37 cellular contexts compared by ENCODE assay signal in the genomic region with DNA sequence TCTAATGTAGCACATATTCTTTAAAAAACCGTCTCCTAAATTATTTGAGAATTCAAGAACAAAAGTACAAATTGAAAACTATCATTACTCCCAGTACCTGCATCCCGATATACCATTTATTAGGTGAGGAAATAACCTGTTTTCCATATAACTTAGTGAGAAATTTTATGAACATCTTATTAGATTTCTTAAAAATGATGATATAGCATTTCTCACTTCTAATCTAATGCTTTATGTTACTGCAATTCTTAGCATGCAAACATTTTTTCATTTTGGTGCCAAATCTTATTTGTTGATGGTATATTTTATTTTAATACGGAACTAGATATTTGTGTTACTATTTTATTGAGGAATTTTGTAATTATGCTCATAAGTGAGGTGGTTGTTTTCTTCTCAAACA.
"Had no signal": no experiment of that assay in that cellular context is flagged by ENCODE, and none has a peak within 500 bp of the region (broad histone marks: within the 10 kb centered on the region; RNA-seq: fewer than 3 reads in every experiment).

No MANE protein-coding gene starts in this region.

- H3K4me3 Mint-ChIP-seq: activated B cell treated with CpG ODN at 0.5 μM for 24 hours; activated CD4-positive, alpha-beta memory T cell treated with anti-CD3 and anti-CD28 coated beads, Interleukin-2, amount 10 ng/mL, durations not matched to agents 7 days and 5 days; activated CD4-positive, alpha-beta T cell treated with anti-CD3 and anti-CD28 coated beads for 36 hours; activated CD4-positive, alpha-beta T cell treated with anti-CD3 and anti-CD28 coated beads, Interleukin-2, amount 10 ng/mL, durations not matched to agents 7 days and 5 days; activated CD8-positive, alpha-beta memory T cell treated with anti-CD3 and anti-CD28 coated beads, Interleukin-2, amount 10 ng/mL, durations not matched to agents 7 days and 5 days; activated CD8-positive, alpha-beta T cell treated with anti-CD3 and anti-CD28 coated beads, Interleukin-2, amount 10 ng/mL, durations not matched to agents 7 days and 5 days; activated naive CD4-positive, alpha-beta T cell treated with anti-CD3 and anti-CD28 coated beads, Interleukin-2, amount 10 ng/mL, durations not matched to agents 7 days and 5 days; activated naive CD4-positive, alpha-beta T cell treated with anti-CD3 and anti-CD28 coated beads, Interleukin-2, amount 50 U/mL, for 24 hours; activated naive CD8-positive, alpha-beta T cell; activated naive CD8-positive, alpha-beta T cell treated with anti-CD3 and anti-CD28 coated beads, Interleukin-2, amount 10 ng/mL, durations not matched to agents 7 days and 5 days; activated naive CD8-positive, alpha-beta T cell treated with anti-CD3 and anti-CD28 coated beads, Interleukin-2, amount 50 U/mL, for 24 hours; activated T-cell treated with anti-CD3 and anti-CD28 coated beads, Interleukin-2, amount 50 U/mL, for 24 hours; brain; central memory CD8-positive, alpha-beta T cell; T-helper 1 cell treated with Interleukin-12 subunit alpha and Interleukin-12 subunit beta and Interleukin-4 antibody, amounts not matched to agents 30 μg/mL and 1 μg/mL, for 36 hours; T-helper 2 cell treated with Interferon-gamma antibody and Interleukin-4, amounts not matched to agents 5 μg/mL and 100 μg/mL, for 36 hours had no signal

- H3K9me3 ChIP-seq: ascending aorta had no signal

- FAIRE-seq: bronchial epithelial cell, TTC549 had no signal

- H3K27me3 ChIP-seq: ascending aorta, cardiac muscle cell had no signal

- H3K36me3 ChIP-seq: ascending aorta, cardiac muscle cell had no signal

- H3K4me3 ChIP-seq: ascending aorta, cardiac muscle cell had no signal

- ATAC-seq: activated CD4-positive, alpha-beta T cell treated with anti-CD3 and anti-CD28 coated beads for 36 hours; activated CD8-positive, alpha-beta memory T cell treated with anti-CD3 and anti-CD28 coated beads, Interleukin-2, amount 10 ng/mL, durations not matched to agents 7 days and 5 days; activated CD8-positive, alpha-beta T cell treated with anti-CD3 and anti-CD28 coated beads, Interleukin-2, amount 10 ng/mL, durations not matched to agents 7 days and 5 days; activated naive CD8-positive, alpha-beta T cell treated with anti-CD3 and anti-CD28 coated beads, Interleukin-2, amount 50 U/mL, for 24 hours had no signal

- H3K4me1 ChIP-seq: ascending aorta had no signal

- H3K27me3 Mint-ChIP-seq: activated B cell treated with CpG ODN at 0.5 μM for 24 hours; activated CD4-positive, alpha-beta memory T cell treated with anti-CD3 and anti-CD28 coated beads, Interleukin-2, amount 10 ng/mL, durations not matched to agents 7 days and 5 days; activated CD4-positive, alpha-beta T cell treated with anti-CD3 and anti-CD28 coated beads for 36 hours; activated CD4-positive, alpha-beta T cell treated with anti-CD3 and anti-CD28 coated beads, Interleukin-2, amount 10 ng/mL, durations not matched to agents 7 days and 5 days; activated CD8-positive, alpha-beta memory T cell treated with anti-CD3 and anti-CD28 coated beads, Interleukin-2, amount 10 ng/mL, durations not matched to agents 7 days and 5 days; activated naive CD4-positive, alpha-beta T cell treated with anti-CD3 and anti-CD28 coated beads, Interleukin-2, amount 10 ng/mL, durations not matched to agents 7 days and 5 days; activated naive CD4-positive, alpha-beta T cell treated with anti-CD3 and anti-CD28 coated beads, Interleukin-2, amount 50 U/mL, for 24 hours; activated naive CD8-positive, alpha-beta T cell; activated naive CD8-positive, alpha-beta T cell treated with anti-CD3 and anti-CD28 coated beads, Interleukin-2, amount 10 ng/mL, durations not matched to agents 7 days and 5 days; activated naive CD8-positive, alpha-beta T cell treated with anti-CD3 and anti-CD28 coated beads, Interleukin-2, amount 50 U/mL, for 24 hours; activated T-cell treated with anti-CD3 and anti-CD28 coated beads, Interleukin-2, amount 50 U/mL, for 24 hours; brain; central memory CD8-positive, alpha-beta T cell had no signal

- DNase-seq: activated B cell treated with CpG ODN at 0.5 μM for 24 hours; activated CD4-positive, alpha-beta memory T cell treated with anti-CD3 and anti-CD28 coated beads, Interleukin-2, amount 10 ng/mL, durations not matched to agents 7 days and 5 days; activated CD4-positive, alpha-beta T cell treated with anti-CD3 and anti-CD28 coated beads for 1 hour; activated CD4-positive, alpha-beta T cell treated with anti-CD3 and anti-CD28 coated beads for 36 hours; activated CD4-positive, alpha-beta T cell treated with anti-CD3 and anti-CD28 coated beads for 48 hours; activated CD4-positive, alpha-beta T cell treated with anti-CD3 and anti-CD28 coated beads, Interleukin-2, amount 10 ng/mL, durations not matched to agents 7 days and 5 days; activated CD4-positive, alpha-beta T cell treated with anti-CD3 and anti-CD28 coated beads, Interleukin-2, amount 50 U/mL, for 48 hours; activated CD8-positive, alpha-beta memory T cell treated with anti-CD3 and anti-CD28 coated beads for 24 hours; activated CD8-positive, alpha-beta memory T cell treated with anti-CD3 and anti-CD28 coated beads, Interleukin-2, amount 10 ng/mL, durations not matched to agents 7 days and 5 days; activated CD8-positive, alpha-beta memory T cell treated with anti-CD3 and anti-CD28 coated beads, Interleukin-2, amount 50 U/mL, for 48 hours; activated CD8-positive, alpha-beta T cell treated with anti-CD3 and anti-CD28 coated beads, Interleukin-2, amount 10 ng/mL, durations not matched to agents 7 days and 5 days; activated effector memory CD4-positive, alpha-beta T cell treated with Interleukin-2 at 50 U/mL for 16 hours; activated gamma-delta T cell; activated naive CD4-positive, alpha-beta T cell treated with anti-CD3 and anti-CD28 coated beads, Interleukin-2, amount 10 ng/mL, durations not matched to agents 7 days and 5 days; activated naive CD4-positive, alpha-beta T cell treated with Interleukin-2 at 50 U/mL for 16 hours; activated naive CD8-positive, alpha-beta T cell treated with anti-CD3 and anti-CD28 coated beads, Interleukin-2, amount 10 ng/mL, durations not matched to agents 7 days and 5 days; activated naive CD8-positive, alpha-beta T cell treated with anti-CD3 and anti-CD28 coated beads, Interleukin-2, amount 50 U/mL, for 24 hours; activated T-cell treated with anti-CD3 and anti-CD28 coated beads, Interleukin-2, amount 50 U/mL, for 24 hours; activated T-cell treated with anti-CD3 and anti-CD28 coated beads, Interleukin-2, amount 50 U/mL, for 48 hours; amygdala; anterior cingulate cortex; caudate nucleus; cerebellar nuclear complex; T-helper 2 cell; T-helper 9 cell had no signal

- H3K27ac Mint-ChIP-seq: activated B cell treated with CpG ODN at 0.5 μM for 24 hours; activated CD4-positive, alpha-beta memory T cell treated with anti-CD3 and anti-CD28 coated beads, Interleukin-2, amount 10 ng/mL, durations not matched to agents 7 days and 5 days; activated CD4-positive, alpha-beta T cell treated with anti-CD3 and anti-CD28 coated beads for 36 hours; activated CD4-positive, alpha-beta T cell treated with anti-CD3 and anti-CD28 coated beads, Interleukin-2, amount 10 ng/mL, durations not matched to agents 7 days and 5 days; activated CD8-positive, alpha-beta memory T cell treated with anti-CD3 and anti-CD28 coated beads, Interleukin-2, amount 10 ng/mL, durations not matched to agents 7 days and 5 days; activated CD8-positive, alpha-beta T cell treated with anti-CD3 and anti-CD28 coated beads, Interleukin-2, amount 10 ng/mL, durations not matched to agents 7 days and 5 days; activated naive CD4-positive, alpha-beta T cell treated with anti-CD3 and anti-CD28 coated beads, Interleukin-2, amount 10 ng/mL, durations not matched to agents 7 days and 5 days; activated naive CD4-positive, alpha-beta T cell treated with anti-CD3 and anti-CD28 coated beads, Interleukin-2, amount 50 U/mL, for 24 hours; activated naive CD8-positive, alpha-beta T cell; activated naive CD8-positive, alpha-beta T cell treated with anti-CD3 and anti-CD28 coated beads, Interleukin-2, amount 10 ng/mL, durations not matched to agents 7 days and 5 days; activated naive CD8-positive, alpha-beta T cell treated with anti-CD3 and anti-CD28 coated beads, Interleukin-2, amount 50 U/mL, for 24 hours; activated T-cell treated with anti-CD3 and anti-CD28 coated beads, Interleukin-2, amount 50 U/mL, for 24 hours; activated T-helper 2 cell treated with anti-CD3 and anti-CD28 coated beads, Interferon-gamma antibody, Interleukin-2, Interleukin-4, amounts not matched to agents 10 μg/mL and 5 μg/mL and 100 μg/mL, durations not matched to agents 14 hours and 24 hours and 36 hours; brain; T-helper 1 cell treated with Interleukin-12 subunit alpha and Interleukin-12 subunit beta and Interleukin-4 antibody, amounts not matched to agents 30 μg/mL and 1 μg/mL, for 36 hours; T-helper 2 cell treated with Interferon-gamma antibody and Interleukin-4, amounts not matched to agents 5 μg/mL and 100 μg/mL, for 36 hours had no signal

- H3K36me3 Mint-ChIP-seq: activated CD8-positive, alpha-beta memory T cell treated with anti-CD3 and anti-CD28 coated beads, Interleukin-2, amount 10 ng/mL, durations not matched to agents 7 days and 5 days; activated naive CD4-positive, alpha-beta T cell treated with anti-CD3 and anti-CD28 coated beads, Interleukin-2, amount 10 ng/mL, durations not matched to agents 7 days and 5 days; activated naive CD4-positive, alpha-beta T cell treated with anti-CD3 and anti-CD28 coated beads, Interleukin-2, amount 50 U/mL, for 24 hours; activated naive CD8-positive, alpha-beta T cell; activated naive CD8-positive, alpha-beta T cell treated with anti-CD3 and anti-CD28 coated beads, Interleukin-2, amount 10 ng/mL, durations not matched to agents 7 days and 5 days; brain had no signal

- H3K27ac ChIP-seq: ascending aorta, cardiac muscle cell, VCaP had no signal

- H3K4me1 Mint-ChIP-seq: activated B cell treated with CpG ODN at 0.5 μM for 24 hours; activated CD4-positive, alpha-beta memory T cell treated with anti-CD3 and anti-CD28 coated beads, Interleukin-2, amount 10 ng/mL, durations not matched to agents 7 days and 5 days; activated CD4-positive, alpha-beta T cell treated with anti-CD3 and anti-CD28 coated beads for 36 hours; activated CD4-positive, alpha-beta T cell treated with anti-CD3 and anti-CD28 coated beads, Interleukin-2, amount 10 ng/mL, durations not matched to agents 7 days and 5 days; activated CD8-positive, alpha-beta memory T cell treated with anti-CD3 and anti-CD28 coated beads, Interleukin-2, amount 10 ng/mL, durations not matched to agents 7 days and 5 days; activated naive CD4-positive, alpha-beta T cell treated with anti-CD3 and anti-CD28 coated beads, Interleukin-2, amount 10 ng/mL, durations not matched to agents 7 days and 5 days; activated naive CD4-positive, alpha-beta T cell treated with anti-CD3 and anti-CD28 coated beads, Interleukin-2, amount 50 U/mL, for 24 hours; activated naive CD8-positive, alpha-beta T cell treated with anti-CD3 and anti-CD28 coated beads, Interleukin-2, amount 10 ng/mL, durations not matched to agents 7 days and 5 days; activated naive CD8-positive, alpha-beta T cell treated with anti-CD3 and anti-CD28 coated beads, Interleukin-2, amount 50 U/mL, for 24 hours; central memory CD8-positive, alpha-beta T cell had no signal
